ENCODE assay signal across 8 cellular contexts in the genomic region with DNA sequence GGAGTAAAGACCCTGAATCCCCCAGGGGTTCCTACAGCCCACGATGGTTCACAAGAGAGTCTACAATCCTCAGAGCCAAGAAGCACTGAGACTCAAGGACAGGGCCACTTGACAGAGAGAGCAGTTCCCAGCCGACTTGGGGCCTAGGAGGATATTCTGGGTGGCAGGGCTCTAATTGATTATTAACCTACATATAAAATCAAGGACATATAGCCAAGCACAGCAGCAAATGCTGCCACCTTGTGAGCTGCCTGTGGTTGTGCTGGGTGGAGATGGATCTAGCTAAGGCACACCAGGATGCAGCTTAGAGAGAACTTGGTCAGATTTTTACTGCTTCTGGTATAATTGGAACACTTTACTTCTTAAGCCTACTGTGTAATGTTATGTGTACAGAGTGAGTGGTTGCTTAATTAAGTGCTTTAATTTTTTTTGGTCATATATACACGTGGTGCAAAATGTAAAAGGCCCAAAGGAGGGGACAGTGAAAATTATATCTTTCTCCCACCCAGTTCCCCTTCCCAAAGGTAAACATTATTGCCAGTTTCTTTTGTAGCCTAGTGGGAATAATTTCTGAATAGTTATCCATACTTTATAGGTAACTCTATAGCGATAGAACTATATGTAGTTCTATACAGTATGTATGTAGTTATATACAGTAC.
DNase-seq lines count a peak whose midpoint lies in the region; ATAC-seq, FAIRE-seq and TF ChIP-seq lines count a peak whose summit lies in the region.

No MANE protein-coding gene starts in this region.

- ATAC-seq in HG03354 (IDR thresholded peaks at IDR 0.05; ENCODE audit: poor library complexity, severe bottlenecking, unreplicated experiment) (peak; percentile 42), naive B cell (ENCODE audit: low read depth in 2 of 2) (peak; percentile 9 to 17), GM21717 (IDR thresholded peaks at IDR 0.05; ENCODE audit: unreplicated experiment) (no peak)

- no peak for FAIRE-seq in bronchial epithelial cell (lab: Jason Lieb, UNC)

- H3K27ac Mint-ChIP-seq in naive B cell = peak overlapping the region in 5 of 6 donors; percentile 47 to 93 (median 85)

- H3K4me3 ChIP-seq in bronchial epithelial cell (ENCODE audit: low read depth, low read length) = no peak overlapping the region

- H3K27me3 ChIP-seq in bronchial epithelial cell (ENCODE audit: control insufficient read depth, insufficient read depth, low read length) = no peaks in the 10 kb centered on the region

- no peaks in the 10 kb centered on the region for H3K36me3 Mint-ChIP-seq in naive B cell

- H3K27me3 Mint-ChIP-seq in naive B cell = no peaks in the 10 kb centered on the region

- peak; percentile 29 for DNase-seq in GF-D8 (lab: John Stamatoyannopoulos, UW)
- DNase-seq in UCSD-AML1 (lab: John Stamatoyannopoulos, UW; ENCODE audit: unreplicated experiment) = peak; percentile 65
- peak; percentile 36 for DNase-seq in bronchial epithelial cell (ENCODE audit: low read depth)
- peak; percentile 23 for DNase-seq in naive B cell
- DNase-seq in NCI-H2107 treated with DMSO at 0.1 percent for 48 hours (lab: John Stamatoyannopoulos, UW; ENCODE audit: unreplicated experiment) = no peak
- no peak for DNase-seq in NCI-H1048 (lab: John Stamatoyannopoulos, UW)

- H3K4me1 Mint-ChIP-seq in naive B cell = peaks cover 31 to 49% (median 46%) of the 10 kb centered on the region in 3 donors

- TF ChIP-seq CTCF in bronchial epithelial cell (IDR thresholded peaks at IDR 0.05; ENCODE audit: insufficient read depth, low read length, severe bottlenecking) = peak; percentile 63

- H3K4me3 Mint-ChIP-seq in naive B cell = peak overlapping the region in 6 of 8 donors; percentile 37 to 79 (median 68)

- no peaks in the 10 kb centered on the region for H3K9me3 Mint-ChIP-seq in naive B cell

- no peaks in the 10 kb centered on the region for H3K36me3 ChIP-seq in bronchial epithelial cell (ENCODE audit: control insufficient read depth, insufficient read depth, low read length)

Comparison
In these comparisons a context has a peak if more than half of its experiments do, and no peak if none do; other contexts are left out.
1. DNase-seq: peak in GF-D8 (single experiment), UCSD-AML1 (single experiment), bronchial epithelial cell (single experiment) and naive B cell (single experiment); none in NCI-H2107 treated with DMSO at 0.1 percent for 48 hours (single experiment) and NCI-H1048 (single experiment).